ENCODE assay signal across 10 cellular contexts in the genomic region with DNA sequence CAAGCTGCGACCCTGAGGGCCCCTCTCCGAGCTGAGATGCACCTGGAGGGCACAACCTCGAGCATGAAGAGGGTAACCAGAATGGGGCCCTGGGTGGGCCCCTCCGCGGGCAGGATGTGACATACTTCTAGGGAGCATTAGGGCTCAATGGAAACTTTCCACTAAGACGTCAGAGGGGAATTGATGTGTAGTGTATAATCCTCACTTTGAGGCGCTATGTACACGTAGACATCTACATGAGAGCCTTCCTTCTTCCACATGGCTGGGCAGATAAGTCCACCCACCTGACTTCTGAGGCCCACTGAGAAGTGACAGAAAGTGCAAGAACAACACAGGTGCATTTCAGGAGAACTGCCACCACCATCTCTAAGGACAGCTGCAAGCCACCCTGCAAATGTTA.
A peak's percentile ranks its signal among the peaks of the same experiment; 100 is the strongest.
DNase-seq lines count a peak whose midpoint lies in the region; ATAC-seq and TF ChIP-seq lines count a peak whose summit lies in the region.
"Had no signal": no experiment of that assay in that cellular context is flagged by ENCODE, and none has a peak within 500 bp of the region (broad histone marks: within the 10 kb centered on the region; RNA-seq: fewer than 3 reads in every experiment).

No MANE protein-coding gene starts in this region.

- ATAC-seq in GM19467 (IDR thresholded peaks at IDR 0.05; ENCODE audit: unreplicated experiment) (peak; percentile 65), HG03039 (IDR thresholded peaks at IDR 0.05; ENCODE audit: unreplicated experiment) (peak; percentile 49)

- DNase-seq in GM12864 (ENCODE audit: low read depth) (peak; percentile 74), NCI-H2196 treated with DMSO at 0.1 percent for 48 hours (lab: John Stamatoyannopoulos, UW; ENCODE audit: unreplicated experiment) (no peak), NCI-H1105 treated with DMSO at 0.1 percent for 48 hours (lab: John Stamatoyannopoulos, UW) (no peak), cerebellar cortex (ENCODE audit: low spot score) (no peak)
- DNase-seq in activated CD8-positive, alpha-beta memory T cell treated with anti-CD3 and anti-CD28 coated beads, Interleukin-2, amount 50 U/mL, for 48 hours = no peak
- DNase-seq: AML-193, ovary had no signal

- H3K27ac ChIP-seq in VCaP = peak overlapping the region; percentile 94; the same call in 1 of the 2 replicates
- H3K27ac ChIP-seq: ovary had no signal

- no peak for TF ChIP-seq CTCF in GM12864 (IDR thresholded peaks at IDR 0.05; ENCODE audit: low read depth, low read length, missing control alignments)
- TF ChIP-seq CTCF in VCaP (conservative IDR thresholded peaks at IDR 0.05) = no peak

- H3K4me3 ChIP-seq in GM12864 (ENCODE audit: low read depth, low read length) = no peak overlapping the region
- H3K4me3 ChIP-seq: ovary had no signal
